8 cellular contexts compared by ENCODE assay signal in genomic region chr1:235971020-235971419, GRCh38.
A peak's percentile ranks its signal among the peaks of the same experiment; 100 is the strongest.
DNase-seq lines count a peak whose midpoint lies in the region; ATAC-seq and TF ChIP-seq lines count a peak whose summit lies in the region.

No MANE protein-coding gene starts in this region.

- peaks cover 4 to 20% of the 10 kb centered on the region in 2 donors for H3K4me1 ChIP-seq in ascending aorta
- H3K4me1 ChIP-seq in mucosa of rectum (ENCODE audit: control insufficient read depth in 2 of 2, insufficient read depth in 2 of 2, low read length in 2 of 2), result peaks cover 8 to 12% of the 10 kb centered on the region in 2 donors
- peaks cover 0 to 21% (median 16%) of the 10 kb centered on the region in 4 donors for H3K4me1 ChIP-seq in transverse colon
- peaks cover 5% of the 10 kb centered on the region for H3K4me1 ChIP-seq in endodermal cell (ENCODE audit: control insufficient read depth, insufficient read depth, low read length)

- H3K27ac Mint-ChIP-seq in activated naive CD8-positive, alpha-beta T cell, result peak overlapping the region; percentile 92
- H3K27ac Mint-ChIP-seq in activated naive CD8-positive, alpha-beta T cell treated with anti-CD3 and anti-CD28 coated beads, Interleukin-2, amount 50 U/mL, for 24 hours, result no peak overlapping the region
- H3K27ac Mint-ChIP-seq in endodermal cell, result no peak overlapping the region

- 41 to 72% methylated on average over 3 of the region's 3 CpGs for WGBS in transverse colon (ENCODE audit: low coverage in 1 of 2), 2 donors
- 84 to 100% methylated on average over 3 of the region's 3 CpGs for WGBS in endodermal cell (ENCODE audit: insufficient coverage in 1 of 2, insufficient read length in 1 of 2), 2 experiments

- no peak for ATAC-seq in activated naive CD8-positive, alpha-beta T cell treated with anti-CD3 and anti-CD28 coated beads, Interleukin-2, amount 50 U/mL, for 24 hours

- peak overlapping the region in 1 of 2 donors; percentile 27 for H3K9ac ChIP-seq in mucosa of rectum (ENCODE audit: low read depth in 1 of 2, low read length in 2 of 2)
- no peak overlapping the region for H3K9ac ChIP-seq in endodermal cell (ENCODE audit: extremely low read depth, low read length, poor library complexity, severe bottlenecking)

- no peak for TF ChIP-seq POLR2A in transverse colon (IDR thresholded peaks at IDR 0.05)

- H3K27ac ChIP-seq in ascending aorta (peak overlapping the region; percentile 95 to 96), mucosa of rectum (ENCODE audit: low read depth in 2 of 2, low read length in 2 of 2) (peak overlapping the region; percentile 57 to 82), transverse colon (peak overlapping the region; percentile 86 to 91 (median 88)), endodermal cell (ENCODE audit: low read depth, low read length) (no peak overlapping the region)

- H3K36me3 ChIP-seq in ascending aorta (no peaks in the 10 kb centered on the region), mucosa of rectum (ENCODE audit: control insufficient read depth in 2 of 2, insufficient read depth in 2 of 2, low read length in 2 of 2) (no peaks in the 10 kb centered on the region), transverse colon (no peaks in the 10 kb centered on the region), endodermal cell (ENCODE audit: control insufficient read depth, insufficient read depth, low read length) (no peaks in the 10 kb centered on the region)

- DNase-seq in activated naive CD8-positive, alpha-beta T cell treated with anti-CD3 and anti-CD28 coated beads, Interleukin-2, amount 50 U/mL, for 24 hours, result no peak
- DNase-seq in ascending aorta (ENCODE audit: low spot score in 2 of 2), result no peak
- DNase-seq in transverse colon, result no peak
- DNase-seq in activated CD4-positive, alpha-beta T cell treated with anti-CD3 and anti-CD28 coated beads, Interleukin-2, amount 50 U/mL, for 1 hour, result no peak
- no peak for DNase-seq in endodermal cell
- no peak for DNase-seq in NAMALWA (ENCODE audit: low spot score)

- no peaks in the 10 kb centered on the region for H3K36me3 Mint-ChIP-seq in activated naive CD8-positive, alpha-beta T cell
- H3K36me3 Mint-ChIP-seq in activated naive CD8-positive, alpha-beta T cell treated with anti-CD3 and anti-CD28 coated beads, Interleukin-2, amount 50 U/mL, for 24 hours (ENCODE audit: low read depth), result no peaks in the 10 kb centered on the region
- H3K36me3 Mint-ChIP-seq in endodermal cell (ENCODE audit: low read depth), result no peaks in the 10 kb centered on the region

- H3K4me1 Mint-ChIP-seq in activated naive CD8-positive, alpha-beta T cell (ENCODE audit: low read depth), result peaks cover 22% of the 10 kb centered on the region
- H3K4me1 Mint-ChIP-seq in activated naive CD8-positive, alpha-beta T cell treated with anti-CD3 and anti-CD28 coated beads, Interleukin-2, amount 50 U/mL, for 24 hours, result peaks cover 25% of the 10 kb centered on the region
- peaks cover 12% of the 10 kb centered on the region for H3K4me1 Mint-ChIP-seq in endodermal cell

- in situ Hi-C loops in transverse colon (cut with MboI; ENCODE audit: low pct_ligation_motif_present in 1 of 4, low pct_unique_long_range_greater_than_20kb in 1 of 4, low sequenced_read_pairs in 3 of 4), result loop anchor here (10.0 to 25.0 kb wide), 3 partner anchors 109 to 459 kb away; partner anchors contain the start of genes B3GALNT2 (in 3 of the 4) and LYST (in 1 of the 4)

- TF ChIP-seq CTCF in ascending aorta (IDR thresholded peaks at IDR 0.05), result no peak
- TF ChIP-seq CTCF in transverse colon (IDR thresholded peaks at IDR 0.05), result no peak
- TF ChIP-seq CTCF in endodermal cell (conservative IDR thresholded peaks at IDR 0.05), result no peak

- TF ChIP-seq EP300 in transverse colon (IDR thresholded peaks at IDR 0.05; ENCODE audit: low read depth), result no peak

- H3K4me3 Mint-ChIP-seq in activated naive CD8-positive, alpha-beta T cell, result peak overlapping the region; percentile 73
- H3K4me3 Mint-ChIP-seq in activated naive CD8-positive, alpha-beta T cell treated with anti-CD3 and anti-CD28 coated beads, Interleukin-2, amount 50 U/mL, for 24 hours, result no peak overlapping the region
- H3K4me3 Mint-ChIP-seq in endodermal cell, result no peak overlapping the region

- H3K4me3 ChIP-seq in ascending aorta (peak overlapping the region in 1 of 2 donors; percentile 66), mucosa of rectum (ENCODE audit: low read length in 2 of 2) (no peak overlapping the region), transverse colon (no peak overlapping the region), endodermal cell (ENCODE audit: low read length) (no peak overlapping the region)

- no peaks in the 10 kb centered on the region for H3K9me3 Mint-ChIP-seq in activated naive CD8-positive, alpha-beta T cell (ENCODE audit: low read depth)
- no peaks in the 10 kb centered on the region for H3K9me3 Mint-ChIP-seq in activated naive CD8-positive, alpha-beta T cell treated with anti-CD3 and anti-CD28 coated beads, Interleukin-2, amount 50 U/mL, for 24 hours
- H3K9me3 Mint-ChIP-seq in endodermal cell, result peaks cover 14% of the 10 kb centered on the region

- no peaks in the 10 kb centered on the region for H3K9me3 ChIP-seq in ascending aorta
- H3K9me3 ChIP-seq in mucosa of rectum (ENCODE audit: control insufficient read depth in 2 of 2, low read length in 2 of 2), result no peaks in the 10 kb centered on the region
- H3K9me3 ChIP-seq in transverse colon, result no peaks in the 10 kb centered on the region
- H3K9me3 ChIP-seq in endodermal cell (ENCODE audit: control insufficient read depth, low read length), result peaks cover 5% of the 10 kb centered on the region

- H3K27me3 Mint-ChIP-seq in activated naive CD8-positive, alpha-beta T cell, result no peaks in the 10 kb centered on the region
- no peaks in the 10 kb centered on the region for H3K27me3 Mint-ChIP-seq in activated naive CD8-positive, alpha-beta T cell treated with anti-CD3 and anti-CD28 coated beads, Interleukin-2, amount 50 U/mL, for 24 hours
- H3K27me3 Mint-ChIP-seq in endodermal cell (ENCODE audit: insufficient read depth), result peaks cover 2% of the 10 kb centered on the region

- intact Hi-C loops in ascending aorta (cut with DNase I), result loop anchor here (1.0 to 5.0 kb wide), 4 partner anchors 60 to 469 kb away; partner anchors contain the start of gene B3GALNT2
- intact Hi-C loops in transverse colon (cut with DNase I; ENCODE audit: low total_unique reads), result no loop called here

- H3K27me3 ChIP-seq in ascending aorta (no peaks in the 10 kb centered on the region), mucosa of rectum (ENCODE audit: control insufficient read depth in 2 of 2, insufficient read depth in 2 of 2, low read length in 2 of 2) (no peaks in the 10 kb centered on the region), transverse colon (no peaks in the 10 kb centered on the region), endodermal cell (ENCODE audit: control insufficient read depth, insufficient read depth, low read length, poor library complexity, severe bottlenecking) (no peaks in the 10 kb centered on the region)
